Comparison of ENCODE assay signal across 8 cellular contexts in the genomic region with DNA sequence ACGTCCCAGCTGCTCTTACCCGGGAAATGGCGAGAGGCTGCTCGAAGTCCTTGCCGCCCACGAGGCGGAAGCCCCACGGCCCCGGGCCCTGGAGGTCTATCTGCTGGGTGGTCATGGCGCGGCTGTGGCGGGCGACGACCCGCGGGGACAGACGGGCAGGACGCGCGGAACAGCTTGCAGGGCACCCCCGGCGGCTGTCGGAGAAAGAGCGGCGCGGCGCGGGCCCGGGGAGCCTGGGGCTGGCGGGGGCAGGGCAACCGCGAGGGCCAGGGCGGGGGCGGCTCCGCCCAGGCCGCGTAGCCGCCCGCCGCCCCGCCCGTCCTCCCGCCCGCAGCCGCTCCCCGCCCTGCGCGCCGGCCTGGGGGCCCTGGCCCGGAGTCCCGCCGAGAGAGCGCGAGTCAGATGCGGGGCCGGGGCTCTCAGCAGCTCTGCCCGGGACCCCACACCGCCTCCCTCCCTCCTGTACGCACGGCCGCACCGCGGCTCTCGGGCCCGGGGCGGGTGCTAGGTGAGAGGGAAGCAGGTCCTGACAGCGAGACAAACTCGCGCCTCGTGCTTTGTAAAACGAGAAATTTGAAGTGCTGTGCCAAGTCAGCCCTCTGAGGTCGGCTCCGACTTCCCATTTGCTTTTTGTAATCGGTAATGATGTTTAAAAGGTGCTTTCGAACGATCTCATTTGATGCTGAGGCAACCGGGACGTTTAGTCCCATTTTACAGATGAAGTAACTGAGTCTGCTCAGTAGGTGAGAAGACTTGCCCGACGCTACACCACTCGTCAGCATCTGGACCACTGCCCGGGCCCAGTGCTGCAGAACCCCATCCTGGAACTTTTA. TPM values are rescaled to one million over a fixed set of nuclear protein-coding genes. Genes with fewer than 3 reads are reported as not detected.
DNase-seq lines count a peak whose midpoint lies in the region; ATAC-seq and TF ChIP-seq lines count a peak whose summit lies in the region.

A gene with protein sequence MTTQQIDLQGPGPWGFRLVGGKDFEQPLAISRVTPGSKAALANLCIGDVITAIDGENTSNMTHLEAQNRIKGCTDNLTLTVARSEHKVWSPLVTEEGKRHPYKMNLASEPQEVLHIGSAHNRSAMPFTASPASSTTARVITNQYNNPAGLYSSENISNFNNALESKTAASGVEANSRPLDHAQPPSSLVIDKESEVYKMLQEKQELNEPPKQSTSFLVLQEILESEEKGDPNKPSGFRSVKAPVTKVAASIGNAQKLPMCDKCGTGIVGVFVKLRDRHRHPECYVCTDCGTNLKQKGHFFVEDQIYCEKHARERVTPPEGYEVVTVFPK (minus strand): TSS at position 203 of the 833 bp plus-strand sequence. CDS start 88 bp downstream, at position 115.

- peak within 1 kb of the TSS; percentile 88 for H3K27ac ChIP-seq in upper lobe of right lung

- peaks cover 2% of the 10 kb centered on the region; the same call in 1 of the 2 replicates for H3K36me3 Mint-ChIP-seq in WTC11

- ATAC-seq in HG02571 (IDR thresholded peaks at IDR 0.05; ENCODE audit: unreplicated experiment), result peak; percentile 43
- peak; percentile 64 for ATAC-seq in WTC11
- peak; percentile 94 for ATAC-seq in upper lobe of right lung

- H3K27me3 ChIP-seq in upper lobe of right lung, result no peaks in the 10 kb centered on the region

- peak; percentile 6 for DNase-seq in activated naive CD4-positive, alpha-beta T cell treated with Interleukin-2 at 50 U/mL for 16 hours
- no peak for DNase-seq in activated naive CD4-positive, alpha-beta T cell treated with anti-CD3 and anti-CD28 coated beads, Interleukin-2, amount 50 U/mL, for 16 hours
- DNase-seq in NAMALWA (ENCODE audit: low spot score), result peak; percentile 65
- DNase-seq in WTC11 (ENCODE audit: low spot score), result peak; percentile 71
- peak; percentile 53 for DNase-seq in epidermal melanocyte (ENCODE audit: insufficient read length, low spot score)
- peak; percentile 51 for DNase-seq in mucosa of gallbladder (ENCODE audit: low spot score)
- peak; percentile 92 for DNase-seq in upper lobe of right lung

- H3K9me3 Mint-ChIP-seq in WTC11, result no peaks in the 10 kb centered on the region

- peaks cover 65% of the 10 kb centered on the region for H3K4me1 Mint-ChIP-seq in WTC11

- no peaks in the 10 kb centered on the region for H3K36me3 ChIP-seq in upper lobe of right lung

- H3K27ac Mint-ChIP-seq in WTC11, result peak within 1 kb of the TSS; percentile 77

- CTCF ChIA-PET in WTC11 (lab: Charles Lee), result interaction anchor here (0.5 to 1.6 kb wide), 4 partner anchors 12 to 45 kb away, joined by 3 to 6 read pairs (median 4); no protein-coding TSS in a partner anchor

- POLR2A ChIA-PET in WTC11 (lab: Charles Lee), result no interaction called here

- intact Hi-C loops in upper lobe of right lung (cut with DNase I), result no loop called here

- peak within 1 kb of the TSS; percentile 86 for H3K4me3 Mint-ChIP-seq in WTC11

- TF ChIP-seq CTCF in WTC11 (IDR thresholded peaks at IDR 0.05) (no peak), upper lobe of right lung (IDR thresholded peaks at IDR 0.05) (peak; percentile 29)

- peaks cover 43% of the 10 kb centered on the region for H3K4me1 ChIP-seq in upper lobe of right lung

- no peaks in the 10 kb centered on the region for H3K9me3 ChIP-seq in upper lobe of right lung

- peaks cover 45% of the 10 kb centered on the region for H3K27me3 Mint-ChIP-seq in WTC11 (ENCODE audit: low read depth)

- H3K4me3 ChIP-seq in upper lobe of right lung, result peak within 1 kb of the TSS; percentile 78

TF ChIP-seq in WTC11, 78 proteins besides CTCF, POLR2A, EP300 and RAD21 (continues in another document):
- no peak for TF ChIP-seq NFYB (CRISPR knock-in tag; conservative IDR thresholded peaks at IDR 0.05; ENCODE audit: low read depth)
- TF ChIP-seq, protein P1, sequence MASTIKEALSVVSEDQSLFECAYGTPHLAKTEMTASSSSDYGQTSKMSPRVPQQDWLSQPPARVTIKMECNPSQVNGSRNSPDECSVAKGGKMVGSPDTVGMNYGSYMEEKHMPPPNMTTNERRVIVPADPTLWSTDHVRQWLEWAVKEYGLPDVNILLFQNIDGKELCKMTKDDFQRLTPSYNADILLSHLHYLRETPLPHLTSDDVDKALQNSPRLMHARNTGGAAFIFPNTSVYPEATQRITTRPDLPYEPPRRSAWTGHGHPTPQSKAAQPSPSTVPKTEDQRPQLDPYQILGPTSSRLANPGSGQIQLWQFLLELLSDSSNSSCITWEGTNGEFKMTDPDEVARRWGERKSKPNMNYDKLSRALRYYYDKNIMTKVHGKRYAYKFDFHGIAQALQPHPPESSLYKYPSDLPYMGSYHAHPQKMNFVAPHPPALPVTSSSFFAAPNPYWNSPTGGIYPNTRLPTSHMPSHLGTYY (CRISPR knock-in tag; IDR thresholded peaks at IDR 0.05), result no peak
- TF ChIP-seq ESRRA (CRISPR knock-in tag; IDR thresholded peaks at IDR 0.05; ENCODE audit: borderline replicate concordance), result no peak
- TF ChIP-seq CREM (CRISPR knock-in tag; IDR thresholded peaks at IDR 0.05), result no peak
- TF ChIP-seq ATF1 (CRISPR knock-in tag; IDR thresholded peaks at IDR 0.05), result no peak
- TF ChIP-seq, protein P2, sequence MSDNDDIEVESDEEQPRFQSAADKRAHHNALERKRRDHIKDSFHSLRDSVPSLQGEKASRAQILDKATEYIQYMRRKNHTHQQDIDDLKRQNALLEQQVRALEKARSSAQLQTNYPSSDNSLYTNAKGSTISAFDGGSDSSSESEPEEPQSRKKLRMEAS (CRISPR knock-in tag; IDR thresholded peaks at IDR 0.05), result peak; percentile 79
- no peak for TF ChIP-seq JUN (CRISPR knock-in tag; IDR thresholded peaks at IDR 0.05)
- TF ChIP-seq, protein P3, sequence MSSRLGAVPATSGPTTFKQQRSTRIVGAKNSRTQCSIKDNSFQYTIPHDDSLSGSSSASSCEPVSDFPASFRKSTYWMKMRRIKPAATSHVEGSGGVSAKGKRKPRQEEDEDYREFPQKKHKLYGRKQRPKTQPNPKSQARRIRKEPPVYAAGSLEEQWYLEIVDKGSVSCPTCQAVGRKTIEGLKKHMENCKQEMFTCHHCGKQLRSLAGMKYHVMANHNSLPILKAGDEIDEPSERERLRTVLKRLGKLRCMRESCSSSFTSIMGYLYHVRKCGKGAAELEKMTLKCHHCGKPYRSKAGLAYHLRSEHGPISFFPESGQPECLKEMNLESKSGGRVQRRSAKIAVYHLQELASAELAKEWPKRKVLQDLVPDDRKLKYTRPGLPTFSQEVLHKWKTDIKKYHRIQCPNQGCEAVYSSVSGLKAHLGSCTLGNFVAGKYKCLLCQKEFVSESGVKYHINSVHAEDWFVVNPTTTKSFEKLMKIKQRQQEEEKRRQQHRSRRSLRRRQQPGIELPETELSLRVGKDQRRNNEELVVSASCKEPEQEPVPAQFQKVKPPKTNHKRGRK (CRISPR knock-in tag; IDR thresholded peaks at IDR 0.05; ENCODE audit: borderline replicate concordance), result no peak
- TF ChIP-seq, protein P4, sequence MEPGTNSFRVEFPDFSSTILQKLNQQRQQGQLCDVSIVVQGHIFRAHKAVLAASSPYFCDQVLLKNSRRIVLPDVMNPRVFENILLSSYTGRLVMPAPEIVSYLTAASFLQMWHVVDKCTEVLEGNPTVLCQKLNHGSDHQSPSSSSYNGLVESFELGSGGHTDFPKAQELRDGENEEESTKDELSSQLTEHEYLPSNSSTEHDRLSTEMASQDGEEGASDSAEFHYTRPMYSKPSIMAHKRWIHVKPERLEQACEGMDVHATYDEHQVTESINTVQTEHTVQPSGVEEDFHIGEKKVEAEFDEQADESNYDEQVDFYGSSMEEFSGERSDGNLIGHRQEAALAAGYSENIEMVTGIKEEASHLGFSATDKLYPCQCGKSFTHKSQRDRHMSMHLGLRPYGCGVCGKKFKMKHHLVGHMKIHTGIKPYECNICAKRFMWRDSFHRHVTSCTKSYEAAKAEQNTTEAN (CRISPR knock-in tag; IDR thresholded peaks at IDR 0.05), result 0 out of 2 replicates have a peak, but pooled peaks have one; percentile 7
- TF ChIP-seq, protein P5, sequence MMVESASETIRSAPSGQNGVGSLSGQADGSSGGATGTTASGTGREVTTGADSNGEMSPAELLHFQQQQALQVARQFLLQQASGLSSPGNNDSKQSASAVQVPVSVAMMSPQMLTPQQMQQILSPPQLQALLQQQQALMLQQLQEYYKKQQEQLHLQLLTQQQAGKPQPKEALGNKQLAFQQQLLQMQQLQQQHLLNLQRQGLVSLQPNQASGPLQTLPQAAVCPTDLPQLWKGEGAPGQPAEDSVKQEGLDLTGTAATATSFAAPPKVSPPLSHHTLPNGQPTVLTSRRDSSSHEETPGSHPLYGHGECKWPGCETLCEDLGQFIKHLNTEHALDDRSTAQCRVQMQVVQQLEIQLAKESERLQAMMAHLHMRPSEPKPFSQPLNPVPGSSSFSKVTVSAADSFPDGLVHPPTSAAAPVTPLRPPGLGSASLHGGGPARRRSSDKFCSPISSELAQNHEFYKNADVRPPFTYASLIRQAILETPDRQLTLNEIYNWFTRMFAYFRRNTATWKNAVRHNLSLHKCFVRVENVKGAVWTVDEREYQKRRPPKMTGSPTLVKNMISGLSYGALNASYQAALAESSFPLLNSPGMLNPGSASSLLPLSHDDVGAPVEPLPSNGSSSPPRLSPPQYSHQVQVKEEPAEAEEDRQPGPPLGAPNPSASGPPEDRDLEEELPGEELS (CRISPR knock-in tag; IDR thresholded peaks at IDR 0.05), result no peak
- no peak for TF ChIP-seq RORB (CRISPR knock-in tag; IDR thresholded peaks at IDR 0.05)
- TF ChIP-seq, protein P6, sequence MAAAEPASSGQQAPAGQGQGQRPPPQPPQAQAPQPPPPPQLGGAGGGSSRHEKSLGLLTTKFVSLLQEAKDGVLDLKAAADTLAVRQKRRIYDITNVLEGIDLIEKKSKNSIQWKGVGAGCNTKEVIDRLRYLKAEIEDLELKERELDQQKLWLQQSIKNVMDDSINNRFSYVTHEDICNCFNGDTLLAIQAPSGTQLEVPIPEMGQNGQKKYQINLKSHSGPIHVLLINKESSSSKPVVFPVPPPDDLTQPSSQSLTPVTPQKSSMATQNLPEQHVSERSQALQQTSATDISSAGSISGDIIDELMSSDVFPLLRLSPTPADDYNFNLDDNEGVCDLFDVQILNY (CRISPR knock-in tag; IDR thresholded peaks at IDR 0.05), result 0 out of 2 replicates have a peak, but pooled peaks have one; percentile 42
- TF ChIP-seq ZNF219 (CRISPR knock-in tag; IDR thresholded peaks at IDR 0.05; ENCODE audit: borderline replicate concordance), result no peak

RNA-seq across cellular contexts. Expression of the gene that starts here (rescaled TPM):
- total RNA-seq in WTC11 (2021), result 223 to 226 TPM (median 226 TPM) in 3 replicates
- 114 TPM for total RNA-seq in mucosa of gallbladder
- total RNA-seq in upper lobe of right lung, result 190 TPM

Comparison
In these comparisons a context has a peak if more than half of its experiments do, and no peak if none do; other contexts are left out.
1. ATAC-seq: peak in every context shown above with its lines; median percentile 94 in upper lobe of right lung; 64 in WTC11; 43 in HG02571.